1 cellular context compared by ENCODE assay signal in the genomic region with DNA sequence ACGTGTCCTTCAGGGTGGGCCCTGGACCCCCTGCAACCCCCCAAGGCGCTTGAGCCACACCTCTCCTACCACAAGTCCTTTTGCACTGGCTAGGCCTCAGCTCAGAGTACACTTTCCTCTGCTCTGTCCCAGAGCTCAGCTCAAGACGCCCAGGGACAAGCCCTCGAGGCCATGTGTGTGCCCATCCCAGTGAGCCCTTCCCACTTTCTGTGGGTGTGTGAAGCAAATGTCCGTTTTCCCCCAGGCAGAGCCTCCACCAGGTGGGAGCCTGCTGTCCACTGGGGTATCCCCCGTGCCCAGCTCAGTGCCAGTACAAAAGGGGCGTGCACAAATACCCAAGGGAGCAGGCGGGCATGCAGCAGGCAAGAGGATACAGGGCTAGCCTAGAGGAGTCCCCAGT.
TF ChIP-seq lines count a peak whose summit lies in the region.

No MANE protein-coding gene starts in this region.

TF ChIP-seq in HepG2, 621 proteins besides CTCF, POLR2A, EP300 and RAD21 (continues in another document):
- TF ChIP-seq, protein P1, sequence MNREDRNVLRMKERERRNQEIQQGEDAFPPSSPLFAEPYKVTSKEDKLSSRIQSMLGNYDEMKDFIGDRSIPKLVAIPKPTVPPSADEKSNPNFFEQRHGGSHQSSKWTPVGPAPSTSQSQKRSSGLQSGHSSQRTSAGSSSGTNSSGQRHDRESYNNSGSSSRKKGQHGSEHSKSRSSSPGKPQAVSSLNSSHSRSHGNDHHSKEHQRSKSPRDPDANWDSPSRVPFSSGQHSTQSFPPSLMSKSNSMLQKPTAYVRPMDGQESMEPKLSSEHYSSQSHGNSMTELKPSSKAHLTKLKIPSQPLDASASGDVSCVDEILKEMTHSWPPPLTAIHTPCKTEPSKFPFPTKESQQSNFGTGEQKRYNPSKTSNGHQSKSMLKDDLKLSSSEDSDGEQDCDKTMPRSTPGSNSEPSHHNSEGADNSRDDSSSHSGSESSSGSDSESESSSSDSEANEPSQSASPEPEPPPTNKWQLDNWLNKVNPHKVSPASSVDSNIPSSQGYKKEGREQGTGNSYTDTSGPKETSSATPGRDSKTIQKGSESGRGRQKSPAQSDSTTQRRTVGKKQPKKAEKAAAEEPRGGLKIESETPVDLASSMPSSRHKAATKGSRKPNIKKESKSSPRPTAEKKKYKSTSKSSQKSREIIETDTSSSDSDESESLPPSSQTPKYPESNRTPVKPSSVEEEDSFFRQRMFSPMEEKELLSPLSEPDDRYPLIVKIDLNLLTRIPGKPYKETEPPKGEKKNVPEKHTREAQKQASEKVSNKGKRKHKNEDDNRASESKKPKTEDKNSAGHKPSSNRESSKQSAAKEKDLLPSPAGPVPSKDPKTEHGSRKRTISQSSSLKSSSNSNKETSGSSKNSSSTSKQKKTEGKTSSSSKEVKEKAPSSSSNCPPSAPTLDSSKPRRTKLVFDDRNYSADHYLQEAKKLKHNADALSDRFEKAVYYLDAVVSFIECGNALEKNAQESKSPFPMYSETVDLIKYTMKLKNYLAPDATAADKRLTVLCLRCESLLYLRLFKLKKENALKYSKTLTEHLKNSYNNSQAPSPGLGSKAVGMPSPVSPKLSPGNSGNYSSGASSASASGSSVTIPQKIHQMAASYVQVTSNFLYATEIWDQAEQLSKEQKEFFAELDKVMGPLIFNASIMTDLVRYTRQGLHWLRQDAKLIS (CRISPR knock-in tag; IDR thresholded peaks at IDR 0.05): no peak
- TF ChIP-seq ZBTB37 (CRISPR knock-in tag; IDR thresholded peaks at IDR 0.05) (no peak), PRPF4 (IDR thresholded peaks at IDR 0.05; ENCODE audit: low read depth, low read length, poor library complexity, severe bottlenecking) (no peak), AHR (CRISPR knock-in tag; IDR thresholded peaks at IDR 0.05) (peak; percentile 31; the same call in 1 of the 2 replicates), FOSL2 (CRISPR knock-in tag; IDR thresholded peaks at IDR 0.05) (no peak), THRA (CRISPR knock-in tag; IDR thresholded peaks at IDR 0.05; ENCODE audit: borderline replicate concordance) (no peak), NONO (IDR thresholded peaks at IDR 0.05) (no peak), NONO (CRISPR knock-in tag; conservative IDR thresholded peaks at IDR 0.05) (no peak), DZIP1 (CRISPR knock-in tag; IDR thresholded peaks at IDR 0.05) (no peak), NR0B2 (CRISPR knock-in tag; IDR thresholded peaks at IDR 0.05) (no peak), ZNF329 (CRISPR knock-in tag; IDR thresholded peaks at IDR 0.05; ENCODE audit: low read depth) (no peak), ZNF337 (CRISPR knock-in tag; IDR thresholded peaks at IDR 0.05; ENCODE audit: borderline replicate concordance, low read depth) (no peak), HNRNPL (IDR thresholded peaks at IDR 0.05; ENCODE audit: low read depth, low read length) (0 out of 2 replicates have a peak, but pooled peaks have one; percentile 43), RCOR2 (CRISPR knock-in tag; IDR thresholded peaks at IDR 0.05) (no peak), XRCC5 (optimal IDR thresholded peaks at IDR 0.05; ENCODE audit: low read length) (no peak), MEF2D (CRISPR knock-in tag; IDR thresholded peaks at IDR 0.05) (no peak), PAF1 (CRISPR knock-in tag; IDR thresholded peaks at IDR 0.05) (no peak), ZNF687 (CRISPR knock-in tag; IDR thresholded peaks at IDR 0.05) (peak; percentile 54; the same call in 1 of the 2 replicates), ZNF639 (CRISPR knock-in tag; conservative IDR thresholded peaks at IDR 0.05) (no peak), ZNF282 (IDR thresholded peaks at IDR 0.05; ENCODE audit: partially characterized antibody) (no peak), NFKBIZ (CRISPR knock-in tag; IDR thresholded peaks at IDR 0.05) (no peak), KDM5B (CRISPR knock-in tag; IDR thresholded peaks at IDR 0.05; ENCODE audit: borderline replicate concordance) (no peak), SOX13 (IDR thresholded peaks at IDR 0.05) (no peak), SOX13 (CRISPR knock-in tag; conservative IDR thresholded peaks at IDR 0.05 in 1 of 2, IDR thresholded peaks at IDR 0.05 in 1 of 2) (no peak), ZNF510 (CRISPR knock-in tag; IDR thresholded peaks at IDR 0.05; ENCODE audit: low read depth) (no peak), ZNF317 (CRISPR knock-in tag; IDR thresholded peaks at IDR 0.05) (no peak), TP53 (CRISPR knock-in tag; conservative IDR thresholded peaks at IDR 0.05) (no peak), ELF1 (CRISPR knock-in tag; IDR thresholded peaks at IDR 0.05) (no peak), ZNF773 (CRISPR knock-in tag; IDR thresholded peaks at IDR 0.05; ENCODE audit: borderline replicate concordance) (0 out of 2 replicates have a peak, but pooled peaks have one; percentile 38), ZMYM3 (CRISPR knock-in tag; IDR thresholded peaks at IDR 0.05) (no peak), ZNF605 (CRISPR knock-in tag; IDR thresholded peaks at IDR 0.05) (no peak)
- TF ChIP-seq, protein P2, sequence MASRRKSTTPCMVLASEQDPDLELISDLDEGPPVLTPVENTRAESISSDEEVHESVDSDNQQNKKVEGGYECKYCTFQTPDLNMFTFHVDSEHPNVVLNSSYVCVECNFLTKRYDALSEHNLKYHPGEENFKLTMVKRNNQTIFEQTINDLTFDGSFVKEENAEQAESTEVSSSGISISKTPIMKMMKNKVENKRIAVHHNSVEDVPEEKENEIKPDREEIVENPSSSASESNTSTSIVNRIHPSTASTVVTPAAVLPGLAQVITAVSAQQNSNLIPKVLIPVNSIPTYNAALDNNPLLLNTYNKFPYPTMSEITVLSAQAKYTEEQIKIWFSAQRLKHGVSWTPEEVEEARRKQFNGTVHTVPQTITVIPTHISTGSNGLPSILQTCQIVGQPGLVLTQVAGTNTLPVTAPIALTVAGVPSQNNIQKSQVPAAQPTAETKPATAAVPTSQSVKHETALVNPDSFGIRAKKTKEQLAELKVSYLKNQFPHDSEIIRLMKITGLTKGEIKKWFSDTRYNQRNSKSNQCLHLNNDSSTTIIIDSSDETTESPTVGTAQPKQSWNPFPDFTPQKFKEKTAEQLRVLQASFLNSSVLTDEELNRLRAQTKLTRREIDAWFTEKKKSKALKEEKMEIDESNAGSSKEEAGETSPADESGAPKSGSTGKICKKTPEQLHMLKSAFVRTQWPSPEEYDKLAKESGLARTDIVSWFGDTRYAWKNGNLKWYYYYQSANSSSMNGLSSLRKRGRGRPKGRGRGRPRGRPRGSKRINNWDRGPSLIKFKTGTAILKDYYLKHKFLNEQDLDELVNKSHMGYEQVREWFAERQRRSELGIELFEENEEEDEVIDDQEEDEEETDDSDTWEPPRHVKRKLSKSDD (CRISPR knock-in tag; IDR thresholded peaks at IDR 0.05; ENCODE audit: low read depth): no peak
- TF ChIP-seq, protein P3, sequence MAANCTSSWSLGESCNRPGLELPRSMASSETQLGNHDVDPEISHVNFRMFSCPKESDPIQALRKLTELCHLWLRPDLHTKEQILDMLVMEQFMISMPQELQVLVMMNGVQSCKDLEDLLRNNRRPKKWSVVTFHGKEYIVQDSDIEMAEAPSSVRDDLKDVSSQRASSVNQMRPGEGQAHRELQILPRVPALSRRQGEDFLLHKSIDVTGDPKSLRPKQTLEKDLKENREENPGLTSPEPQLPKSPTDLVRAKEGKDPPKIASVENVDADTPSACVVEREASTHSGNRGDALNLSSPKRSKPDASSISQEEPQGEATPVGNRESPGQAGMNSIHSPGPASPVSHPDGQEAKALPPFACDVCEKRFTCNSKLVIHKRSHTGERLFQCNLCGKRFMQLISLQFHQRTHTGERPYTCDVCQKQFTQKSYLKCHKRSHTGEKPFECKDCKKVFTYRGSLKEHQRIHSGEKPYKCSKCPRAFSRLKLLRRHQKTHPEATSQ (CRISPR knock-in tag; IDR thresholded peaks at IDR 0.05; ENCODE audit: borderline replicate concordance): no peak
- TF ChIP-seq, protein P4, sequence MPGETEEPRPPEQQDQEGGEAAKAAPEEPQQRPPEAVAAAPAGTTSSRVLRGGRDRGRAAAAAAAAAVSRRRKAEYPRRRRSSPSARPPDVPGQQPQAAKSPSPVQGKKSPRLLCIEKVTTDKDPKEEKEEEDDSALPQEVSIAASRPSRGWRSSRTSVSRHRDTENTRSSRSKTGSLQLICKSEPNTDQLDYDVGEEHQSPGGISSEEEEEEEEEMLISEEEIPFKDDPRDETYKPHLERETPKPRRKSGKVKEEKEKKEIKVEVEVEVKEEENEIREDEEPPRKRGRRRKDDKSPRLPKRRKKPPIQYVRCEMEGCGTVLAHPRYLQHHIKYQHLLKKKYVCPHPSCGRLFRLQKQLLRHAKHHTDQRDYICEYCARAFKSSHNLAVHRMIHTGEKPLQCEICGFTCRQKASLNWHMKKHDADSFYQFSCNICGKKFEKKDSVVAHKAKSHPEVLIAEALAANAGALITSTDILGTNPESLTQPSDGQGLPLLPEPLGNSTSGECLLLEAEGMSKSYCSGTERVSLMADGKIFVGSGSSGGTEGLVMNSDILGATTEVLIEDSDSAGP (CRISPR knock-in tag; IDR thresholded peaks at IDR 0.05; ENCODE audit: borderline replicate concordance): peak; percentile 22; the same call in 1 of the 2 replicates
